ENCODE assay signal across 8 cellular contexts in genomic region chr1:208523007-208523406, GRCh38.
"Had no signal": no experiment of that assay in that cellular context is flagged by ENCODE, and none has a peak within 500 bp of the region (broad histone marks: within the 10 kb centered on the region; RNA-seq: fewer than 3 reads in every experiment).

No MANE protein-coding gene starts in this region.

- FAIRE-seq: H1, H54, HTR-8/SVneo, K562 had no signal

- DNase-seq: H9, HCEC 1CT, IMR-90 had no signal

- H3K4me3 ChIP-seq: GM23338, K562 had no signal

- ATAC-seq: GM23338, K562 had no signal

- H3K27ac Mint-ChIP-seq: GM23338, H9 had no signal

- H3K4me3 Mint-ChIP-seq: GM23338, H9 had no signal

- H3K9me3 Mint-ChIP-seq: GM23338, H9 had no signal
